In genomic region chr11:76210920-76211851, GRCh38 we compare ENCODE assay signal across 9 cellular contexts. TPM values are rescaled to one million over a fixed set of nuclear protein-coding genes. Genes with fewer than 3 reads are reported as not detected.
DNase-seq lines count a peak whose midpoint lies in the region; ATAC-seq and TF ChIP-seq lines count a peak whose summit lies in the region.
"Had no signal": no experiment of that assay in that cellular context is flagged by ENCODE, and none has a peak within 500 bp of the region (broad histone marks: within the 10 kb centered on the region; RNA-seq: fewer than 3 reads in every experiment).

No MANE protein-coding gene starts in this region.

- H3K27ac Mint-ChIP-seq in activated T-cell treated with anti-CD3 and anti-CD28 coated beads, Interleukin-2, amount 50 U/mL, for 24 hours, result no peak overlapping the region
- no peak overlapping the region for H3K27ac Mint-ChIP-seq in central memory CD8-positive, alpha-beta T cell (ENCODE audit: low read depth)

- H3K27me3 Mint-ChIP-seq in activated T-cell treated with anti-CD3 and anti-CD28 coated beads, Interleukin-2, amount 50 U/mL, for 24 hours, result peaks cover 48% of the 10 kb centered on the region
- peaks cover 9% of the 10 kb centered on the region for H3K27me3 Mint-ChIP-seq in central memory CD8-positive, alpha-beta T cell

- no peaks in the 10 kb centered on the region for H3K36me3 Mint-ChIP-seq in activated T-cell treated with anti-CD3 and anti-CD28 coated beads, Interleukin-2, amount 50 U/mL, for 24 hours (ENCODE audit: low read depth)
- H3K36me3 Mint-ChIP-seq in central memory CD8-positive, alpha-beta T cell (ENCODE audit: insufficient read depth), result peaks cover 8% of the 10 kb centered on the region

- 5 to 8% methylated on average over 29 to 32 of the region's 35 CpGs for WGBS in mesodermal cell (ENCODE audit: insufficient coverage in 2 of 2), 2 experiments

- H3K27ac ChIP-seq in mesodermal cell (ENCODE audit: low read depth, low read length, severe bottlenecking) (no peak overlapping the region), tibial artery (peak overlapping the region; percentile 50 to 61)

- no peak for TF ChIP-seq CTCF in tibial artery (IDR thresholded peaks at IDR 0.05)

- H3K9me3 Mint-ChIP-seq in activated T-cell treated with anti-CD3 and anti-CD28 coated beads, Interleukin-2, amount 50 U/mL, for 24 hours, result no peaks in the 10 kb centered on the region
- H3K9me3 Mint-ChIP-seq in central memory CD8-positive, alpha-beta T cell, result no peaks in the 10 kb centered on the region

- H3K27me3 ChIP-seq in tibial artery, result peaks cover 0 to under 1% of the 10 kb centered on the region in 2 donors

- no peak for ATAC-seq in central memory CD8-positive, alpha-beta T cell (replicated peaks; ENCODE audit: extremely low read depth, poor library complexity, severe bottlenecking)
- ATAC-seq in GM19463 (IDR thresholded peaks at IDR 0.05; ENCODE audit: unreplicated experiment) (no peak), GM19035 (IDR thresholded peaks at IDR 0.05; ENCODE audit: unreplicated experiment) (no peak), HG02885 (IDR thresholded peaks at IDR 0.05; ENCODE audit: poor library complexity, unreplicated experiment) (no peak)

- intact Hi-C loops in tibial artery (cut with DNase I; ENCODE audit: low total_unique reads), result loop anchor here (5.0 kb wide), 1 partner anchor 161 kb away; no protein-coding TSS in a partner anchor

- no peak for DNase-seq in activated T-cell treated with anti-CD3 and anti-CD28 coated beads, Interleukin-2, amount 50 U/mL, for 24 hours
- DNase-seq in activated T-cell treated with anti-CD3 and anti-CD28 coated beads for 4 hours, result no peak
- no peak for DNase-seq in central memory CD8-positive, alpha-beta T cell (ENCODE audit: low spot score in 2 of 2)
- DNase-seq in tibial artery, result no peak
- DNase-seq: stimulated activated CD4-positive, alpha-beta T cell treated with anti-CD3 and anti-CD28 coated beads, Interleukin-2, amount 100 ng/mL, for 48 hours had no signal

- H3K4me3 Mint-ChIP-seq in activated T-cell treated with anti-CD3 and anti-CD28 coated beads, Interleukin-2, amount 50 U/mL, for 24 hours, result peak overlapping the region; percentile 39
- peak overlapping the region; percentile 78 for H3K4me3 Mint-ChIP-seq in central memory CD8-positive, alpha-beta T cell

- H3K36me3 ChIP-seq in mesodermal cell (ENCODE audit: control insufficient read depth, insufficient read depth, low read length), result no peaks in the 10 kb centered on the region
- no peaks in the 10 kb centered on the region for H3K36me3 ChIP-seq in tibial artery

- H3K4me3 ChIP-seq in mesodermal cell (ENCODE audit: extremely low read depth, insufficient read depth, low read length, poor library complexity, severe bottlenecking) (peak overlapping the region; percentile 58), tibial artery (peak overlapping the region; percentile 52 to 63)

- H3K9me3 ChIP-seq in mesodermal cell (ENCODE audit: control insufficient read depth, low read length) (no peaks in the 10 kb centered on the region), tibial artery (no peaks in the 10 kb centered on the region)

- H3K4me1 ChIP-seq in mesodermal cell (ENCODE audit: control insufficient read depth, insufficient read depth, low read length, poor library complexity, severe bottlenecking) (peaks cover 17% of the 10 kb centered on the region), tibial artery (peaks cover 4 to 51% (median 42%) of the 10 kb centered on the region in 4 donors)

- peaks cover 23% of the 10 kb centered on the region for H3K4me1 Mint-ChIP-seq in activated T-cell treated with anti-CD3 and anti-CD28 coated beads, Interleukin-2, amount 50 U/mL, for 24 hours (ENCODE audit: low read depth)
- H3K4me1 Mint-ChIP-seq in central memory CD8-positive, alpha-beta T cell, result peaks cover 15% of the 10 kb centered on the region

RNA-seq across cellular contexts. Expression of gene WNT11, which starts 4.9 kb away (rescaled TPM):
- polyA plus RNA-seq in mesodermal cell (2013, experiment 1 of 2), result 11.6 TPM
- polyA plus RNA-seq in mesodermal cell (2013, experiment 2 of 2), result 11.3 TPM
